ENCODE assay signal across 8 cellular contexts in the genomic region with DNA sequence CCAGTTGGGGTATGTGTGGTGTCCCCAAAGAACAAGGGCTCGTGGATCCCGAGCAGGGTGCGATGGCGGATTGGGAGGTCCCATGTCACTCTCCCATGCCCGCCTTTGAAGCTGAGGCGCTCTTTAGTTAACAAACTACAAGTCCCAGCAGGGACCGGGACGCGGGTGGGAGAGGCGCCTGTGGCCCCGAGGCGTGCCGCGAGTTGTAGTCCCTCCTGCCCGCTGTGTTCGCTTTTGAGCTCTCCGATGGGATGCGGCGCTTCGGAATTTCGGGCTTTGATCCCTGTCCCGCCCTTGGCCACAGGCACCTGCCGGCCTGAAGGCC. TPM values are rescaled to one million over a fixed set of nuclear protein-coding genes. Genes with fewer than 3 reads are reported as not detected.
A peak's percentile ranks its signal among the peaks of the same experiment; 100 is the strongest.
DNase-seq lines count a peak whose midpoint lies in the region; ATAC-seq and TF ChIP-seq lines count a peak whose summit lies in the region.

No MANE protein-coding gene starts in this region.

- no peak for TF ChIP-seq POLR2A in sigmoid colon (IDR thresholded peaks at IDR 0.05)

- no peaks in the 10 kb centered on the region for H3K9me3 ChIP-seq in sigmoid colon

- H3K4me3 ChIP-seq in sigmoid colon = peak overlapping the region; percentile 50 to 62 (median 54)

- DNase-seq in ELF-1 (ENCODE audit: low read depth, low spot score) (peak; percentile 85), left cardiac atrium (peak; percentile 81), sigmoid colon (peak; percentile 89), NCI-H524 treated with DMSO at 0.1 percent for 48 hours (lab: John Stamatoyannopoulos, UW) (no peak), SHP77 treated with DMSO at 0.1 percent for 48 hours (lab: John Stamatoyannopoulos, UW) (no peak)
- DNase-seq in activated naive CD4-positive, alpha-beta T cell treated with Interleukin-2 at 50 U/mL for 16 hours = peak; percentile 36

- H3K4me1 ChIP-seq in sigmoid colon = peaks cover 0 to 25% (median 11%) of the 10 kb centered on the region in 4 donors

- no peak for TF ChIP-seq CTCF in sigmoid colon (IDR thresholded peaks at IDR 0.05)

- H3K36me3 ChIP-seq in sigmoid colon = peaks cover 13 to 45% (median 27%) of the 10 kb centered on the region in 4 donors

- 25 to 32% methylated on average over 23 of the region's 23 CpGs for WGBS in sigmoid colon, 2 donors

- peak overlapping the region; percentile 86 to 93 (median 90) for H3K27ac ChIP-seq in sigmoid colon

- no peak for TF ChIP-seq EP300 in sigmoid colon (IDR thresholded peaks at IDR 0.05)

- intact Hi-C loops in left cardiac atrium (cut with DNase I) = no loop called here
- intact Hi-C loops in sigmoid colon (cut with DNase I) = no loop called here

- ATAC-seq in left cardiac atrium (peak; percentile 73 to 85), HG02588 (IDR thresholded peaks at IDR 0.05; ENCODE audit: unreplicated experiment) (no peak), GM21737 (IDR thresholded peaks at IDR 0.05; ENCODE audit: unreplicated experiment) (no peak)

- H3K27me3 ChIP-seq in sigmoid colon = no peaks in the 10 kb centered on the region

RNA-seq across cellular contexts. Expression of a gene that starts 10.9 kb away (rescaled TPM):
- total RNA-seq in left cardiac atrium (10 to 100 TPM; 29.0 to 32.5 TPM), sigmoid colon (10 to 100 TPM; 30.0 to 49.3 (median 35.8) TPM)
- polyA plus RNA-seq in sigmoid colon = 10 to 100 TPM; 52.8 to 71.4 (median 64.9) TPM

RNA-seq across cellular contexts. Expression of a gene that starts 24.7 kb away (rescaled TPM):
- total RNA-seq in left cardiac atrium = under 1 TPM; 0.27 to 0.60 TPM
- 1 to 10 TPM in 1 of 4 donors, under 1 TPM in 3; 0.16 to 1.4 (median 0.49) TPM for total RNA-seq in sigmoid colon
- under 1 TPM in 2 of 3 donors, not detected in 1; under 0.01 to 0.61 TPM for polyA plus RNA-seq in sigmoid colon

RNA-seq across cellular contexts. Expression of a gene that starts 31.5 kb away (rescaled TPM):
- 1 to 10 TPM; 2.0 to 2.9 TPM for total RNA-seq in left cardiac atrium
- total RNA-seq in sigmoid colon = 1 to 10 TPM in 1 of 4 donors, under 1 TPM in 1, not detected in 2; 0.14 to 1.1 TPM
- polyA plus RNA-seq in sigmoid colon = 1 to 10 TPM in 1 of 3 donors, under 1 TPM in 1, not detected in 1; 0.23 to 1.7 TPM

RNA-seq across cellular contexts. Expression of a gene that starts 34.3 kb away (rescaled TPM):
- total RNA-seq in left cardiac atrium = 10 to 100 TPM; 18.1 to 24.9 TPM
- 10 to 100 TPM; 12.5 to 25.5 (median 17.6) TPM for total RNA-seq in sigmoid colon
- polyA plus RNA-seq in sigmoid colon = 10 to 100 TPM in 1 of 3 donors, 1 to 10 TPM in 2; 7.8 to 21.5 (median 9.9) TPM

Comparison
In these comparisons a context has a peak if more than half of its experiments do, and no peak if none do; other contexts are left out.
1. DNase-seq: peak in ELF-1 (single experiment), activated naive CD4-positive, alpha-beta T cell treated with Interleukin-2 at 50 U/mL for 16 hours (single experiment), left cardiac atrium (single experiment) and sigmoid colon (single experiment); none in NCI-H524 treated with DMSO at 0.1 percent for 48 hours (single experiment) and SHP77 treated with DMSO at 0.1 percent for 48 hours (single experiment).
2. ATAC-seq: peak in left cardiac atrium (2 of 2); none in HG02588 (single experiment) and GM21737 (single experiment).